In the genomic region with DNA sequence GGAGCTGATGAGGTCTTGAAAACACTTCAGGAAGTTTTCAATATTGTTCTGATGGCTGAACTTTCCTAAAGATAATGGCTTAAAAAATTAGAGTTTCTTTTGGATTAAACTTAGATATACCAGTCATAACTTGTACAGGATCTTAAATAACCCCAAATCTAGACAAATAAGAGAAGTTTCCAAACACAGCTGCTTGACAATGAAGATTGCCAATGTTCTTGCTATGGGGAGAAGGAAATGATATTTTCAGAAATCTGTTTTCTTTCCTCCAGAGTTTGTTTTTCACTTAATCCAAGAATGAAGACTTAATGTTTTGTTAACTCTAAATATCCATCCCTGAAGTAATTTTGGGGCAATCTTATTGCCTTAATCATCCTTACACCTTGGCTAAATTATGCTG, we compare ENCODE assay signal across 24 cellular contexts. TPM values are rescaled to one million over a fixed set of nuclear protein-coding genes. Genes with fewer than 3 reads are reported as not detected.
DNase-seq lines count a peak whose midpoint lies in the region; ATAC-seq and TF ChIP-seq lines count a peak whose summit lies in the region.
"Had no signal": no experiment of that assay in that cellular context is flagged by ENCODE, and none has a peak within 500 bp of the region (broad histone marks: within the 10 kb centered on the region; RNA-seq: fewer than 3 reads in every experiment).

No MANE protein-coding gene starts in this region.

- H4K20me1 ChIP-seq in HCT116 (ENCODE audit: insufficient read depth): no peaks in the 10 kb centered on the region

- H3K9me3 ChIP-seq in HCT116 (ENCODE audit: control insufficient read depth in 1 of 2, insufficient read depth in 1 of 2, low read depth in 1 of 2, low read length in 2 of 2) (no peaks in the 10 kb centered on the region), gastroesophageal sphincter (no peaks in the 10 kb centered on the region), muscle layer of duodenum (ENCODE audit: control insufficient read depth in 1 of 2, low read length in 2 of 2) (no peaks in the 10 kb centered on the region), subcutaneous abdominal adipose tissue (ENCODE audit: control insufficient read depth in 5 of 5, low read length in 5 of 5) (no peaks in the 10 kb centered on the region), WERI-Rb-1 (ENCODE audit: severe bottlenecking) (no peaks in the 10 kb centered on the region)
- H3K9me3 ChIP-seq: breast epithelium had no signal

- DNase-seq in HCT116 (ENCODE audit: low read depth, low spot score): no peak
- DNase-seq in WERI-Rb-1: no peak
- DNase-seq in DMS53 (lab: John Stamatoyannopoulos, UW): no peak
- no peak for DNase-seq in stimulated activated CD4-positive, alpha-beta T cell treated with anti-CD3 and anti-CD28 coated beads, Interleukin-12 subunit alpha, Interleukin-12 subunit beta, amount 100 ng/mL, for 4 hours
- DNase-seq: activated CD4-positive, alpha-beta T cell treated with anti-CD3 and anti-CD28 coated beads for 4 hours; activated T-cell treated with anti-CD3 and anti-CD28 coated beads for 4 hours; DMS79; midbrain; MV-4-11; NCI-H1436; NCI-H2107; NCI-H345; SIG-M5; stimulated activated CD8-positive, alpha-beta memory T cell treated with anti-CD3 and anti-CD28 coated beads, Interleukin-4, amount 100 ng/mL, for 48 hours; trophoblast cell had no signal

- TF ChIP-seq EP300 in gastroesophageal sphincter (IDR thresholded peaks at IDR 0.05): no peak

- H3K4me3 ChIP-seq in HCT116 (replicated peaks in 1 of 2; ENCODE audit: low read depth in 1 of 2, low read length in 2 of 2) (no peak overlapping the region), gastroesophageal sphincter (no peak overlapping the region), muscle layer of duodenum (ENCODE audit: low read depth in 1 of 2, low read length in 2 of 2) (no peak overlapping the region), subcutaneous abdominal adipose tissue (ENCODE audit: low read depth in 1 of 5, low read length in 5 of 5) (no peak overlapping the region), WERI-Rb-1 (ENCODE audit: low read depth, low read length) (no peak overlapping the region)
- H3K4me3 ChIP-seq: breast epithelium, smooth muscle cell had no signal

- H3K4me2 ChIP-seq in HCT116 (ENCODE audit: low read length): no peak overlapping the region

- CTCF ChIA-PET in HCT116 (lab: Charles Lee): no interaction called here

- BruUV-seq in HCT116 (replicated peaks; lab: Mats Ljungman, UMichigan): no TSS peak

- no peaks in the 10 kb centered on the region for H3K79me2 ChIP-seq in HCT116 (ENCODE audit: insufficient read depth, low read length)

- no peaks in the 10 kb centered on the region for H3K36me3 ChIP-seq in HCT116 (ENCODE audit: control insufficient read depth in 1 of 2, insufficient read depth in 2 of 2, low read length in 2 of 2)
- H3K36me3 ChIP-seq in gastroesophageal sphincter: no peaks in the 10 kb centered on the region
- no peaks in the 10 kb centered on the region for H3K36me3 ChIP-seq in muscle layer of duodenum (ENCODE audit: control insufficient read depth in 1 of 2, insufficient read depth in 2 of 2, low read length in 2 of 2)
- no peaks in the 10 kb centered on the region for H3K36me3 ChIP-seq in subcutaneous abdominal adipose tissue (ENCODE audit: control insufficient read depth in 5 of 5, insufficient read depth in 5 of 5, low read length in 5 of 5)
- H3K36me3 ChIP-seq in WERI-Rb-1: no peaks in the 10 kb centered on the region
- H3K36me3 ChIP-seq: breast epithelium had no signal

- ATAC-seq in HCT116 (no peak), gastroesophageal sphincter (no peak), HG02571 (IDR thresholded peaks at IDR 0.05; ENCODE audit: unreplicated experiment) (no peak)
- ATAC-seq: activated naive CD4-positive, alpha-beta T cell treated with anti-CD3 and anti-CD28 coated beads, Interleukin-2, amount 50 U/mL, for 72 hours; natural killer cell treated with Interleukin-12 subunit alpha and Interleukin-12 subunit beta and Interleukin-15 and Interleukin-18, amount 100 ng/mL, for 72 hours had no signal

- POLR2A ChIA-PET in HCT116 (lab: Charles Lee): no interaction called here

- RAD21 ChIA-PET in HCT116 (lab: Charles Lee; ENCODE audit: low non-redundant PET in 1 of 2, low total read pairs in 2 of 2, uncharacterized antibody in 2 of 2, unreplicated experiment in 2 of 2): no interaction called here

- peaks cover 0 to 8% of the 10 kb centered on the region in 2 experiments; a peak in 1 of 4 replicates for H3K4me1 ChIP-seq in HCT116 (ENCODE audit: control insufficient read depth in 1 of 2, insufficient read depth in 2 of 2, low read length in 2 of 2)
- H3K4me1 ChIP-seq in gastroesophageal sphincter: peaks cover 0 to 22% (median 17%) of the 10 kb centered on the region in 3 donors
- peaks cover 0 to 3% of the 10 kb centered on the region in 2 donors for H3K4me1 ChIP-seq in muscle layer of duodenum (ENCODE audit: control insufficient read depth in 1 of 2, insufficient read depth in 2 of 2, low read length in 2 of 2)
- peaks cover 0 to 11% (median 0%) of the 10 kb centered on the region in 5 donors for H3K4me1 ChIP-seq in subcutaneous abdominal adipose tissue (ENCODE audit: control insufficient read depth in 5 of 5, insufficient read depth in 5 of 5, low read length in 5 of 5)
- H3K4me1 ChIP-seq: breast epithelium had no signal

- TF ChIP-seq POLR2A in HCT116 (IDR thresholded peaks at IDR 0.05; ENCODE audit: borderline replicate concordance, extremely low read depth, insufficient read depth, insufficient read length): no peak
- TF ChIP-seq POLR2A in gastroesophageal sphincter (IDR thresholded peaks at IDR 0.05): no peak

- peak overlapping the region; percentile 16 for H2AFZ ChIP-seq in HCT116 (ENCODE audit: low read depth, low read length, poor library complexity, severe bottlenecking)

- H3K9ac ChIP-seq in HCT116 (ENCODE audit: low read length) (no peak overlapping the region), subcutaneous abdominal adipose tissue (ENCODE audit: low read length in 5 of 5) (no peak overlapping the region)

- TF ChIP-seq RAD21 in HCT116 (IDR thresholded peaks at IDR 0.05; ENCODE audit: low read depth): no peak

- no peaks in the 10 kb centered on the region for H3K27me3 ChIP-seq in HCT116 (ENCODE audit: insufficient read depth, low read length)
- no peaks in the 10 kb centered on the region for H3K27me3 ChIP-seq in gastroesophageal sphincter
- no peaks in the 10 kb centered on the region for H3K27me3 ChIP-seq in muscle layer of duodenum (ENCODE audit: low read depth, low read length)
- H3K27me3 ChIP-seq in subcutaneous abdominal adipose tissue (ENCODE audit: control insufficient read depth in 5 of 5, insufficient read depth in 4 of 5, low read length in 5 of 5): no peaks in the 10 kb centered on the region
- no peaks in the 10 kb centered on the region for H3K27me3 ChIP-seq in WERI-Rb-1 (ENCODE audit: insufficient read depth, low read depth, severe bottlenecking)
- H3K27me3 ChIP-seq: breast epithelium had no signal

- H3K27ac ChIP-seq in HCT116 (ENCODE audit: low read depth, low read length) (no peak overlapping the region), gastroesophageal sphincter (peak overlapping the region; percentile 20 to 66 (median 62)), muscle layer of duodenum (ENCODE audit: low read length) (peak overlapping the region; percentile 62), subcutaneous abdominal adipose tissue (ENCODE audit: low read depth, low read length) (peak overlapping the region; percentile 39), WERI-Rb-1 (no peak overlapping the region)
- H3K27ac ChIP-seq: VCaP had no signal

- intact Hi-C loops in HCT116 (cut with micrococcal nuclease): no loop called here

- TF ChIP-seq CTCF in HCT116 (IDR thresholded peaks at IDR 0.05 in 2 of 3, conservative IDR thresholded peaks at IDR 0.05 in 1 of 3; ENCODE audit: borderline replicate concordance in 1 of 3, insufficient read depth in 1 of 3, low read depth in 2 of 3, low read length in 2 of 3) (no peak), gastroesophageal sphincter (IDR thresholded peaks at IDR 0.05) (no peak), WERI-Rb-1 (IDR thresholded peaks at IDR 0.05; ENCODE audit: low read depth, low read length) (no peak)

- no peaks in the 10 kb centered on the region for H3K9me2 ChIP-seq in HCT116 (ENCODE audit: insufficient read depth)

TF ChIP-seq in HCT116, 20 proteins besides CTCF, POLR2A, EP300 and RAD21 (continues in another document):
- TF ChIP-seq ZFX (IDR thresholded peaks at IDR 0.05) (no peak), EGR1 (IDR thresholded peaks at IDR 0.05; ENCODE audit: low read depth) (no peak), SP1 (IDR thresholded peaks at IDR 0.05; ENCODE audit: low read depth) (no peak), JUND (IDR thresholded peaks at IDR 0.05) (no peak), ELF1 (IDR thresholded peaks at IDR 0.05; ENCODE audit: borderline replicate concordance, low read depth) (no peak), YY1 (IDR thresholded peaks at IDR 0.05; ENCODE audit: extremely low read depth, insufficient replicate concordance, low read depth, low read length) (no peak), FOSL1 (IDR thresholded peaks at IDR 0.05; ENCODE audit: low read depth) (no peak)
- TF ChIP-seq, protein P1, sequence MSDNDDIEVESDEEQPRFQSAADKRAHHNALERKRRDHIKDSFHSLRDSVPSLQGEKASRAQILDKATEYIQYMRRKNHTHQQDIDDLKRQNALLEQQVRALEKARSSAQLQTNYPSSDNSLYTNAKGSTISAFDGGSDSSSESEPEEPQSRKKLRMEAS (IDR thresholded peaks at IDR 0.05): no peak
- TF ChIP-seq, protein P2, sequence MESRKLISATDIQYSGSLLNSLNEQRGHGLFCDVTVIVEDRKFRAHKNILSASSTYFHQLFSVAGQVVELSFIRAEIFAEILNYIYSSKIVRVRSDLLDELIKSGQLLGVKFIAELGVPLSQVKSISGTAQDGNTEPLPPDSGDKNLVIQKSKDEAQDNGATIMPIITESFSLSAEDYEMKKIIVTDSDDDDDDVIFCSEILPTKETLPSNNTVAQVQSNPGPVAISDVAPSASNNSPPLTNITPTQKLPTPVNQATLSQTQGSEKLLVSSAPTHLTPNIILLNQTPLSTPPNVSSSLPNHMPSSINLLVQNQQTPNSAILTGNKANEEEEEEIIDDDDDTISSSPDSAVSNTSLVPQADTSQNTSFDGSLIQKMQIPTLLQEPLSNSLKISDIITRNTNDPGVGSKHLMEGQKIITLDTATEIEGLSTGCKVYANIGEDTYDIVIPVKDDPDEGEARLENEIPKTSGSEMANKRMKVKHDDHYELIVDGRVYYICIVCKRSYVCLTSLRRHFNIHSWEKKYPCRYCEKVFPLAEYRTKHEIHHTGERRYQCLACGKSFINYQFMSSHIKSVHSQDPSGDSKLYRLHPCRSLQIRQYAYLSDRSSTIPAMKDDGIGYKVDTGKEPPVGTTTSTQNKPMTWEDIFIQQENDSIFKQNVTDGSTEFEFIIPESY (IDR thresholded peaks at IDR 0.05; ENCODE audit: extremely low read depth, insufficient replicate concordance, low read length): no peak

RNA-seq across cellular contexts. Expression of a gene that starts 54.5 kb away (rescaled TPM):
- total RNA-seq in HCT116 (2021; ENCODE audit: unreplicated experiment): 84.4 TPM
- 36.1 and 41.4 TPM in 2 replicates for polyA plus RNA-seq in HCT116 (2012)
- 100 to 1,000 TPM; 353 to 606 (median 498) TPM for total RNA-seq in gastroesophageal sphincter

Comparison
In these comparisons a context has a peak if more than half of its experiments do, and no peak if none do; other contexts are left out.
1. H3K27ac ChIP-seq: peak in gastroesophageal sphincter (4 of 4), muscle layer of duodenum (single experiment) and subcutaneous abdominal adipose tissue (single experiment); none in HCT116 (single experiment) and WERI-Rb-1 (single experiment).